ENCODE assay signal across 16 cellular contexts in the genomic region with DNA sequence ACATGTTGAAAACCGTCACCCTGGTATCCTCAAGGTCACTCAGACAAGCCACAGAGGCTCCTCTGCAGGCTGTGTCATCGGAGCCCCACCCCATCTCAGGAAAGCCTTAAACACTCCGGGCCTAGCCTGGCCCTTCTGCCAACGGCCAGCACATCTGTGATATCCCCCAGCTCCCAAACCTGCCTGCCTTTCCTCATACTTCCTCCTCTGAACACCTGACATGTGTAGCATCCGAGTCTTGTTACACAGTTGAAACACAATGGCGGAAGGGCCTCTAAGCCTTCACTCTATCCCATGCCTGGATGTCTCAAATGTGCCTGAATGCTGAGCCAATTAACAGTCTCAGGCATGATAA. TPM values are rescaled to one million over a fixed set of nuclear protein-coding genes. Genes with fewer than 3 reads are reported as not detected.
DNase-seq lines count a peak whose midpoint lies in the region; ATAC-seq and TF ChIP-seq lines count a peak whose summit lies in the region.
"Had no signal": no experiment of that assay in that cellular context is flagged by ENCODE, and none has a peak within 500 bp of the region (broad histone marks: within the 10 kb centered on the region; RNA-seq: fewer than 3 reads in every experiment).

No MANE protein-coding gene starts in this region.

- no peak overlapping the region for H3K4me3 Mint-ChIP-seq in CD4-positive, CD25-positive, alpha-beta regulatory T cell
- no peak overlapping the region for H3K4me3 Mint-ChIP-seq in stimulated activated effector memory CD8-positive, alpha-beta T cell treated with anti-CD3 and anti-CD28 coated beads, Interleukin-12 subunit alpha, Interleukin-12 subunit beta, amount 100 ng/mL, for 72 hours
- H3K4me3 Mint-ChIP-seq: B cell had no signal

- peak overlapping the region; percentile 64 to 82 (median 67) for H3K27ac Mint-ChIP-seq in CD4-positive, CD25-positive, alpha-beta regulatory T cell
- peak overlapping the region; percentile 52 for H3K27ac Mint-ChIP-seq in stimulated activated effector memory CD8-positive, alpha-beta T cell treated with anti-CD3 and anti-CD28 coated beads, Interleukin-12 subunit alpha, Interleukin-12 subunit beta, amount 100 ng/mL, for 72 hours

- no peak for ATAC-seq in CD4-positive, CD25-positive, alpha-beta regulatory T cell (ENCODE audit: low read depth in 2 of 2)
- ATAC-seq in heart right ventricle (peak in 6 of 8 donors; percentile 11 to 58 (median 16)), HG02623 (IDR thresholded peaks at IDR 0.05; ENCODE audit: unreplicated experiment) (no peak)
- ATAC-seq in stimulated activated effector memory CD8-positive, alpha-beta T cell treated with anti-CD3 and anti-CD28 coated beads, Interleukin-12 subunit alpha, Interleukin-12 subunit beta, amount 100 ng/mL, for 72 hours: no peak

- WGBS in heart right ventricle, 2 donors: 69 to 77% methylated on average over 6 of the region's 6 CpGs

- no peak for TF ChIP-seq CTCF in heart right ventricle (IDR thresholded peaks at IDR 0.05)

- no peak for DNase-seq in CD4-positive, CD25-positive, alpha-beta regulatory T cell
- DNase-seq in LHCN-M2 (ENCODE audit: low read depth) (peak; percentile 77), heart right ventricle (no peak), cerebellar cortex (ENCODE audit: low spot score) (no peak), NCI-H446 treated with DMSO at 0.1 percent for 48 hours (lab: John Stamatoyannopoulos, UW) (no peak)
- no peak for DNase-seq in stimulated activated effector memory CD8-positive, alpha-beta T cell treated with anti-CD3 and anti-CD28 coated beads, Interleukin-12 subunit alpha, Interleukin-12 subunit beta, amount 100 ng/mL, for 72 hours (ENCODE audit: low spot score in 2 of 2)
- DNase-seq: DND-41, HCEC 1CT, MM.1S, NCI-H1092 treated with DMSO at 0.1 percent for 48 hours, NCI-H2081 treated with DMSO at 0.1 percent for 48 hours, NCI-H524 had no signal

- peaks cover 0 to 1% (median 0%) of the 10 kb centered on the region in 7 donors for H3K9me3 Mint-ChIP-seq in CD4-positive, CD25-positive, alpha-beta regulatory T cell
- no peaks in the 10 kb centered on the region for H3K9me3 Mint-ChIP-seq in stimulated activated effector memory CD8-positive, alpha-beta T cell treated with anti-CD3 and anti-CD28 coated beads, Interleukin-12 subunit alpha, Interleukin-12 subunit beta, amount 100 ng/mL, for 72 hours

- no peaks in the 10 kb centered on the region for H3K27me3 Mint-ChIP-seq in CD4-positive, CD25-positive, alpha-beta regulatory T cell
- H3K27me3 Mint-ChIP-seq: B cell had no signal

- peaks cover 28% of the 10 kb centered on the region for H3K4me1 ChIP-seq in CD4-positive, CD25-positive, alpha-beta regulatory T cell (ENCODE audit: control insufficient read depth, insufficient read depth, low read length, poor library complexity, severe bottlenecking)
- peaks cover 0 to 71% (median 43%) of the 10 kb centered on the region in 9 donors for H3K4me1 ChIP-seq in heart right ventricle

- H3K4me1 Mint-ChIP-seq in CD4-positive, CD25-positive, alpha-beta regulatory T cell: peaks cover 27 to 78% (median 52%) of the 10 kb centered on the region in 4 donors
- H3K4me1 Mint-ChIP-seq in stimulated activated effector memory CD8-positive, alpha-beta T cell treated with anti-CD3 and anti-CD28 coated beads, Interleukin-12 subunit alpha, Interleukin-12 subunit beta, amount 100 ng/mL, for 72 hours: peaks cover 62% of the 10 kb centered on the region

- no peaks in the 10 kb centered on the region for H3K9me3 ChIP-seq in CD4-positive, CD25-positive, alpha-beta regulatory T cell (ENCODE audit: control insufficient read depth in 2 of 2, low read length in 2 of 2)
- no peaks in the 10 kb centered on the region for H3K9me3 ChIP-seq in heart right ventricle

- intact Hi-C loops in heart right ventricle (cut with DNase I): loop anchor here in 1 of 10 donors (5.0 kb wide), 1 partner anchor 50 kb away; no protein-coding TSS in a partner anchor

- no peak overlapping the region for H3K27ac ChIP-seq in CD4-positive, CD25-positive, alpha-beta regulatory T cell (ENCODE audit: insufficient read depth, low read length, poor library complexity, severe bottlenecking)
- H3K27ac ChIP-seq in heart right ventricle: peak overlapping the region in 8 of 10 donors; percentile 3 to 75 (median 68)
- H3K27ac ChIP-seq: GM23248, SK-N-MC had no signal

- H3K36me3 Mint-ChIP-seq in CD4-positive, CD25-positive, alpha-beta regulatory T cell: no peaks in the 10 kb centered on the region
- no peaks in the 10 kb centered on the region for H3K36me3 Mint-ChIP-seq in stimulated activated effector memory CD8-positive, alpha-beta T cell treated with anti-CD3 and anti-CD28 coated beads, Interleukin-12 subunit alpha, Interleukin-12 subunit beta, amount 100 ng/mL, for 72 hours

- no peaks in the 10 kb centered on the region for H3K27me3 ChIP-seq in CD4-positive, CD25-positive, alpha-beta regulatory T cell (ENCODE audit: control insufficient read depth, insufficient read depth, low read length)
- no peaks in the 10 kb centered on the region for H3K27me3 ChIP-seq in heart right ventricle

- no peak overlapping the region for H3K4me3 ChIP-seq in CD4-positive, CD25-positive, alpha-beta regulatory T cell (ENCODE audit: low read depth, low read length)
- no peak overlapping the region for H3K4me3 ChIP-seq in heart right ventricle
- H3K4me3 ChIP-seq: GM23248, SK-N-MC had no signal

- no peaks in the 10 kb centered on the region for H3K36me3 ChIP-seq in CD4-positive, CD25-positive, alpha-beta regulatory T cell (ENCODE audit: control insufficient read depth, insufficient read depth, low read length)
- peaks cover 0 to 38% (median 8%) of the 10 kb centered on the region in 9 donors for H3K36me3 ChIP-seq in heart right ventricle

RNA-seq across cellular contexts. Expression of gene TGFBR1, which starts 32.9 kb away (rescaled TPM):
- 24.9 TPM for total RNA-seq in CD4-positive, CD25-positive, alpha-beta regulatory T cell
- polyA plus RNA-seq in CD4-positive, CD25-positive, alpha-beta regulatory T cell: 10 to 100 TPM; 18.0 to 27.0 (median 18.9) TPM
- total RNA-seq in LHCN-M2 (2014; rRNA removed): 53.6 and 58.0 TPM in 2 replicates
- 13.0 TPM for polyA plus RNA-seq in LHCN-M2 (2012)
- total RNA-seq in heart right ventricle: 10 to 100 TPM; 10.7 to 25.4 (median 15.0) TPM
- 1 to 10 TPM; 4.9 to 5.9 TPM for polyA plus RNA-seq in heart right ventricle

Comparison
In these comparisons a context has a peak if more than half of its experiments do, and no peak if none do; other contexts are left out.
1. ATAC-seq: peak in heart right ventricle (6 of 8); none in CD4-positive, CD25-positive, alpha-beta regulatory T cell (0 of 2), stimulated activated effector memory CD8-positive, alpha-beta T cell treated with anti-CD3 and anti-CD28 coated beads, Interleukin-12 subunit alpha, Interleukin-12 subunit beta, amount 100 ng/mL, for 72 hours (single experiment) and HG02623 (single experiment).